ENCODE assay signal across 20 cellular contexts in genomic region chr10:127210936-127211335, GRCh38. TPM values are rescaled to one million over a fixed set of nuclear protein-coding genes. Genes with fewer than 3 reads are reported as not detected.
DNase-seq lines count a peak whose midpoint lies in the region; ATAC-seq and TF ChIP-seq lines count a peak whose summit lies in the region.
"Had no signal": no experiment of that assay in that cellular context is flagged by ENCODE, and none has a peak within 500 bp of the region (broad histone marks: within the 10 kb centered on the region; RNA-seq: fewer than 3 reads in every experiment).

No MANE protein-coding gene starts in this region.

- H3K27me3 Mint-ChIP-seq in WTC11 (ENCODE audit: low read depth) = no peaks in the 10 kb centered on the region
- H3K27me3 Mint-ChIP-seq: IgD-negative memory B cell had no signal

- H3K9me3 Mint-ChIP-seq in WTC11 = no peaks in the 10 kb centered on the region
- H3K9me3 Mint-ChIP-seq: HFFc6 had no signal

- POLR2A ChIA-PET in WTC11 (lab: Charles Lee) = no interaction called here

- no peak overlapping the region for H3K27ac ChIP-seq in right atrium auricular region
- no peak overlapping the region for H3K27ac ChIP-seq in right cardiac atrium (ENCODE audit: low read length)
- H3K27ac ChIP-seq: BLaER1 treated with 17β-estradiol and CSF1 and Interleukin-3, amounts not matched to agents 10 nM and 100 nM; Peyer's patch had no signal

- H3K36me3 ChIP-seq in right atrium auricular region = no peaks in the 10 kb centered on the region
- H3K36me3 ChIP-seq: BLaER1 treated with 17β-estradiol and CSF1 and Interleukin-3, amounts not matched to agents 10 nM and 100 nM; Peyer's patch had no signal

- H3K27me3 ChIP-seq in right atrium auricular region = no peaks in the 10 kb centered on the region
- H3K27me3 ChIP-seq in right cardiac atrium (ENCODE audit: control insufficient read depth, insufficient read depth) = no peaks in the 10 kb centered on the region
- H3K27me3 ChIP-seq: BLaER1 treated with 17β-estradiol and CSF1 and Interleukin-3, amounts not matched to agents 10 nM and 100 nM; Peyer's patch had no signal

- CTCF ChIA-PET in WTC11 (lab: Charles Lee) = no interaction called here

- DNase-seq in SIG-M5 treated with dmso at 0.1 percent for 504 hours (lab: John Stamatoyannopoulos, UW; ENCODE audit: unreplicated experiment) (peak; percentile 20), SIG-M5 (lab: John Stamatoyannopoulos, UW) (no peak), WTC11 (ENCODE audit: low spot score) (no peak), right atrium auricular region (ENCODE audit: low spot score) (no peak), right cardiac atrium (no peak), GM10266 (ENCODE audit: extremely low spot score) (no peak)
- DNase-seq: DMS 273 treated with DMSO at 0.1 percent for 48 hours, HFFc6, NCI-H1417, NCI-H187 treated with DMSO at 0.1 percent for 48 hours, NCI-H446 treated with DMSO at 0.1 percent for 48 hours, NCI-H748 treated with DMSO at 0.1 percent for 48 hours, Peyer's patch, Right ventricle myocardium superior, T-helper 1 cell had no signal

- ATAC-seq in HG02798 (IDR thresholded peaks at IDR 0.05; ENCODE audit: poor library complexity, unreplicated experiment) (peak; percentile 39), WTC11 (no peak), right cardiac atrium (no peak)
- ATAC-seq: SK-N-SH treated with all-trans-retinoic acid at 6 μM for 48 hours had no signal

- H3K4me1 Mint-ChIP-seq in WTC11 = peaks cover 48% of the 10 kb centered on the region
- H3K4me1 Mint-ChIP-seq: IgD-negative memory B cell had no signal

- H3K9me3 ChIP-seq in right atrium auricular region (no peaks in the 10 kb centered on the region), right cardiac atrium (ENCODE audit: control insufficient read depth, low read length) (no peaks in the 10 kb centered on the region)
- H3K9me3 ChIP-seq: Peyer's patch had no signal

- TF ChIP-seq CTCF in WTC11 (IDR thresholded peaks at IDR 0.05) (no peak), right atrium auricular region (IDR thresholded peaks at IDR 0.05) (no peak), GM10266 (IDR thresholded peaks at IDR 0.05; ENCODE audit: control insufficient read depth, insufficient read depth, low read depth, missing control alignments) (no peak)

- H3K4me3 ChIP-seq in right atrium auricular region (no peak overlapping the region), right cardiac atrium (ENCODE audit: low read length) (no peak overlapping the region)
- H3K4me3 ChIP-seq: BLaER1 treated with 17β-estradiol and CSF1 and Interleukin-3, amounts not matched to agents 10 nM and 100 nM; Peyer's patch had no signal

- H3K27ac Mint-ChIP-seq in WTC11 = peak overlapping the region; percentile 37; the same call in 1 of the 2 replicates
- H3K27ac Mint-ChIP-seq: HFFc6, IgD-negative memory B cell had no signal

- H3K4me1 ChIP-seq in right atrium auricular region = no peaks in the 10 kb centered on the region
- peaks cover 2% of the 10 kb centered on the region for H3K4me1 ChIP-seq in right cardiac atrium (ENCODE audit: control insufficient read depth, insufficient read depth, low read length)
- H3K4me1 ChIP-seq: Peyer's patch had no signal

- H3K36me3 Mint-ChIP-seq in WTC11 = no peaks in the 10 kb centered on the region
- H3K36me3 Mint-ChIP-seq: IgD-negative memory B cell had no signal

- 78% methylated on average over 4 of the region's 4 CpGs for WGBS in right cardiac atrium

- no peak overlapping the region for H3K4me3 Mint-ChIP-seq in WTC11
- H3K4me3 Mint-ChIP-seq: HFFc6, IgD-negative memory B cell had no signal

- intact Hi-C loops in right cardiac atrium (cut with DNase I) = no loop called here

TF ChIP-seq in WTC11, 78 proteins besides CTCF, POLR2A, EP300 and RAD21:
- TF ChIP-seq ZSCAN18 (CRISPR knock-in tag; IDR thresholded peaks at IDR 0.05) = no peak
- no peak for TF ChIP-seq ZNF671 (CRISPR knock-in tag; IDR thresholded peaks at IDR 0.05)
- TF ChIP-seq ARID4B (CRISPR knock-in tag; IDR thresholded peaks at IDR 0.05; ENCODE audit: borderline replicate concordance) = no peak
- no peak for TF ChIP-seq HMGXB4 (CRISPR knock-in tag; IDR thresholded peaks at IDR 0.05)
- no peak for TF ChIP-seq ZNF219 (CRISPR knock-in tag; IDR thresholded peaks at IDR 0.05; ENCODE audit: borderline replicate concordance)

RNA-seq across cellular contexts. Expression of gene INSYN2A, which starts 14.5 kb away (rescaled TPM):
- total RNA-seq in WTC11 (2021) (0.13 to 0.23 TPM (median 0.21 TPM) in 3 replicates), right atrium auricular region (under 1 TPM in 1 of 2 donors, not detected in 1; 0.11 TPM), right cardiac atrium (not detected)
- polyA plus RNA-seq in right cardiac atrium = 0.02 TPM
- total RNA-seq: Daoy had no signal
- polyA plus RNA-seq: IgD-negative memory B cell had no signal
